In the genomic region with DNA sequence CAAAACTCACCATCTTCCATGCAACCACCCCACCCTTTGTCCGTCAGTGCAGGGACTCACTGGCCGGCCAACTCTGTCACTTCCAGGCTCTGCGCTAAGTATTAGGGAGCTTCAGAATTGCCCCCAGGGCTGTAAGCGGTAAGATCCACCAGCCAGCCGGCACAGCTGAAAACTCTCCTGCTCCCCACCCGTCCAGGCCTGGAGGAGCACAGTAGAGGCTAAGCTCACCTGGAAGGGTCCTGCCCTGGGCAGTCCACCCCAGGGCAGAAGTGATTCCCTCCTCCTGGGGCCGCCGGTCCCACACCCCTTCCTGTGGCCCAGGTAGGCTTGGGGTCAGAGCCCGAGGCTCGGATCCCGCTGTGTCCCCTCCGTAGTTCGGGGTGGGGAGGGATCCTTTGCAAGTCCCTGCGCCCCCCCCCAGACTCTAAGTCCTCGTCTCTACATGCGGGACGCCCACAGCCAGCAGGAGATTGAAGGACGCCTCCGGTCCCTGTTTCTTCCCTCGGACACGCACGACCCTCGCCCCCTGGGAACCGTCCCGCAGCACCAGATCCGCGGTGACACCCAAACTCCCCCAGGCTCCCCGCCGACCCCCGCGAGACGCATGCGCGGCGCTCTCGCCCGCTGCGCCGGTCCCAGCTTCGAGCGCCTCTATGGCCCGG, we compare ENCODE assay signal across 10 cellular contexts.
DNase-seq lines count a peak whose midpoint lies in the region; ATAC-seq and TF ChIP-seq lines count a peak whose summit lies in the region.
"Had no signal": no experiment of that assay in that cellular context is flagged by ENCODE, and none has a peak within 500 bp of the region (broad histone marks: within the 10 kb centered on the region; RNA-seq: fewer than 3 reads in every experiment).

No MANE protein-coding gene starts in this region.

- no peak overlapping the region for H3K4me3 ChIP-seq in BE2C (ENCODE audit: low read depth, low read length)
- H3K4me3 ChIP-seq in Peyer's patch = no peak overlapping the region
- no peak overlapping the region for H3K4me3 ChIP-seq in fibroblast of lung (replicated peaks in 1 of 4; ENCODE audit: control extremely low read depth in 1 of 4, insufficient read depth in 1 of 4, low read depth in 3 of 4, low read length in 4 of 4)
- H3K4me3 ChIP-seq in neural progenitor cell = no peak overlapping the region

- no peaks in the 10 kb centered on the region for H3K9me3 Mint-ChIP-seq in neural progenitor cell
- H3K9me3 Mint-ChIP-seq: IgD-negative memory B cell had no signal

- no peak overlapping the region for H3K4me3 Mint-ChIP-seq in neural progenitor cell
- H3K4me3 Mint-ChIP-seq: IgD-negative memory B cell had no signal

- H4K20me1 ChIP-seq in fibroblast of lung (ENCODE audit: control insufficient read depth, extremely low read depth, insufficient read depth, low read length) = no peaks in the 10 kb centered on the region
- no peaks in the 10 kb centered on the region for H4K20me1 ChIP-seq in neural progenitor cell (ENCODE audit: low read depth)

- peaks cover 12% of the 10 kb centered on the region for H3K4me1 ChIP-seq in BE2C
- no peaks in the 10 kb centered on the region for H3K4me1 ChIP-seq in Peyer's patch
- peaks cover 2% of the 10 kb centered on the region for H3K4me1 ChIP-seq in fibroblast of lung (ENCODE audit: control insufficient read depth, extremely low read depth, insufficient read depth, low read length)
- peaks cover 25% of the 10 kb centered on the region for H3K4me1 ChIP-seq in neural progenitor cell

- H3K27me3 ChIP-seq in BE2C (peaks cover 8% of the 10 kb centered on the region), Peyer's patch (no peaks in the 10 kb centered on the region), fibroblast of lung (ENCODE audit: control insufficient read depth, insufficient read depth, low read length) (no peaks in the 10 kb centered on the region), neural progenitor cell (peaks cover 17% of the 10 kb centered on the region)

- DNase-seq in BE2C (peak; percentile 24), Peyer's patch (peak; percentile 13 to 42 (median 37)), fibroblast of lung (ENCODE audit: low read depth in 2 of 2) (no peak), neural progenitor cell (ENCODE audit: low spot score) (no peak), OCI-M1 (lab: John Stamatoyannopoulos, UW) (no peak), OCI-M2 (lab: John Stamatoyannopoulos, UW; ENCODE audit: unreplicated experiment) (no peak)
- DNase-seq: GOT3 had no signal

- H3F3A ChIP-seq in neural progenitor cell (ENCODE audit: low read depth) = no peaks in the 10 kb centered on the region

- ATAC-seq in GM18909 (IDR thresholded peaks at IDR 0.05; ENCODE audit: poor library complexity, unreplicated experiment) (no peak), HG03442 (IDR thresholded peaks at IDR 0.05; ENCODE audit: unreplicated experiment) (no peak)

- no peak overlapping the region for H3K27ac Mint-ChIP-seq in neural progenitor cell
- H3K27ac Mint-ChIP-seq: IgD-negative memory B cell had no signal

- H3K27ac ChIP-seq in Peyer's patch (no peak overlapping the region), fibroblast of lung (ENCODE audit: insufficient read depth, low read length) (no peak overlapping the region), neural progenitor cell (no peak overlapping the region)

- H2AFZ ChIP-seq in fibroblast of lung (ENCODE audit: low read length) = no peak overlapping the region
- H2AFZ ChIP-seq in neural progenitor cell (replicated peaks) = no peak overlapping the region

- no peaks in the 10 kb centered on the region for H3K36me3 ChIP-seq in BE2C
- H3K36me3 ChIP-seq in Peyer's patch = no peaks in the 10 kb centered on the region
- H3K36me3 ChIP-seq in fibroblast of lung (ENCODE audit: control insufficient read depth, insufficient read depth, low read length) = no peaks in the 10 kb centered on the region
- no peaks in the 10 kb centered on the region for H3K36me3 ChIP-seq in neural progenitor cell

- H3K9me3 ChIP-seq in BE2C (no peaks in the 10 kb centered on the region), Peyer's patch (no peaks in the 10 kb centered on the region), fibroblast of lung (ENCODE audit: control insufficient read depth, insufficient read depth, low read depth, low read length) (no peaks in the 10 kb centered on the region), neural progenitor cell (ENCODE audit: low read depth) (no peaks in the 10 kb centered on the region)

- H3K36me3 Mint-ChIP-seq in neural progenitor cell = no peaks in the 10 kb centered on the region
- H3K36me3 Mint-ChIP-seq: IgD-negative memory B cell had no signal

- peak overlapping the region; percentile 8 for H3K4me2 ChIP-seq in fibroblast of lung (ENCODE audit: extremely low read depth, insufficient read depth, low read length)
- H3K4me2 ChIP-seq in neural progenitor cell = peak overlapping the region; percentile 42

- TF ChIP-seq POLR2A in Peyer's patch (IDR thresholded peaks at IDR 0.05) = no peak

- H3K79me2 ChIP-seq in fibroblast of lung (ENCODE audit: control insufficient read depth, insufficient read depth, low read length) (peaks cover 23% of the 10 kb centered on the region), neural progenitor cell (ENCODE audit: low read depth) (no peaks in the 10 kb centered on the region)

- H3K27me3 Mint-ChIP-seq in neural progenitor cell (ENCODE audit: insufficient read depth, low read depth) = peaks cover 7% of the 10 kb centered on the region
- H3K27me3 Mint-ChIP-seq: IgD-negative memory B cell had no signal

- H3K4me1 Mint-ChIP-seq in neural progenitor cell = peaks cover 14% of the 10 kb centered on the region
- H3K4me1 Mint-ChIP-seq: IgD-negative memory B cell had no signal

- TF ChIP-seq CTCF in BE2C (IDR thresholded peaks at IDR 0.05; ENCODE audit: low read depth, low read length) (no peak), Peyer's patch (IDR thresholded peaks at IDR 0.05) (no peak), fibroblast of lung (conservative IDR thresholded peaks at IDR 0.05 in 1 of 2, IDR thresholded peaks at IDR 0.05 in 1 of 2; ENCODE audit: low read depth in 1 of 2, low read length in 2 of 2) (no peak), neural progenitor cell (IDR thresholded peaks at IDR 0.05) (no peak)

- H3K9ac ChIP-seq in fibroblast of lung (ENCODE audit: insufficient read depth, low read length) (no peak overlapping the region), neural progenitor cell (no peak overlapping the region)

Comparison
In these comparisons a context has a peak if more than half of its experiments do, and no peak if none do; other contexts are left out.
1. DNase-seq: peak in BE2C (single experiment) and Peyer's patch (3 of 3); none in fibroblast of lung (0 of 2), neural progenitor cell (single experiment), OCI-M1 (single experiment) and OCI-M2 (single experiment).